12 cellular contexts compared by ENCODE assay signal in the genomic region with DNA sequence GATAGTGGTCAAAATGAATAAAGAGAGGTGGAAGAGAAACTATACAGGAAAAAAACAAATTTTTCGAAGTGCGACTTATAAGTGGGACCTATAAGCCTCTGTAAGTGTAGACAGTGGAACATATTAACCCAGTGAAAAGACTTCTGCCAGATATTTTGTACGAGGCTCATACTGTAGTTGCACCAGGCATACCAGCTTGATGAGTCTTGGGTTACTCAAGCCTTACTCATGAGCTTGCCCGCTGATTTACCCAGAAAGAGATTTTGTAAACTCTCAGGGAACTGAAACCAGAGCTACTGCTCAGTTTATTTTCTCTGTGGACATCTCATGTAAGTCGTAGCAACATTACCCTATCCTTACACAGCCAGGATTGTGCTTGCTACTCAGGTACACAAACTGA.
DNase-seq lines count a peak whose midpoint lies in the region.
"Had no signal": no experiment of that assay in that cellular context is flagged by ENCODE, and none has a peak within 500 bp of the region (broad histone marks: within the 10 kb centered on the region; RNA-seq: fewer than 3 reads in every experiment).

No MANE protein-coding gene starts in this region.

- no peak overlapping the region for H3K4ac ChIP-seq in mesenchymal stem cell (ENCODE audit: low read depth in 1 of 2, low read length in 2 of 2)

- H3K4me1 ChIP-seq in mesenchymal stem cell (ENCODE audit: control insufficient read depth, insufficient read depth, low read depth, low read length) = peaks cover 7% of the 10 kb centered on the region
- H3K4me1 ChIP-seq: tibial nerve had no signal

- no peaks in the 10 kb centered on the region for H3K4me1 Mint-ChIP-seq in activated CD4-positive, alpha-beta T cell treated with anti-CD3 and anti-CD28 coated beads, Interleukin-2, amount 10 ng/mL, durations not matched to agents 24 days and 14 days

- H3K4me2 ChIP-seq in mesenchymal stem cell (ENCODE audit: low read length, poor library complexity, severe bottlenecking) = no peak overlapping the region

- no peak overlapping the region for H3K4me3 ChIP-seq in mesenchymal stem cell (ENCODE audit: insufficient read depth in 1 of 2, low read depth in 1 of 2, low read length in 2 of 2)
- H3K4me3 ChIP-seq: dorsolateral prefrontal cortex, tibial nerve had no signal

- no peak overlapping the region for H3K27ac Mint-ChIP-seq in activated CD4-positive, alpha-beta T cell treated with anti-CD3 and anti-CD28 coated beads, Interleukin-2, amount 10 ng/mL, durations not matched to agents 24 days and 14 days

- H2AFZ ChIP-seq in mesenchymal stem cell (ENCODE audit: low read depth, low read length) = no peak overlapping the region

- no peak overlapping the region for H4K8ac ChIP-seq in mesenchymal stem cell (ENCODE audit: low read length)

- intact Hi-C loops in activated CD4-positive, alpha-beta T cell treated with anti-CD3 and anti-CD28 coated beads, Interleukin-2, amount 10 ng/mL, durations not matched to agents 24 days and 14 days (cut with micrococcal nuclease) = no loop called here

- no peak overlapping the region for H2BK5ac ChIP-seq in mesenchymal stem cell (ENCODE audit: low read depth, low read length, poor library complexity, severe bottlenecking)

- peaks cover 8% of the 10 kb centered on the region for H3K9me3 Mint-ChIP-seq in activated CD4-positive, alpha-beta T cell treated with anti-CD3 and anti-CD28 coated beads, Interleukin-2, amount 10 ng/mL, durations not matched to agents 24 days and 14 days

- 33% methylated on average over 4 of the region's 5 CpGs for WGBS in mesenchymal stem cell

- H3K23ac ChIP-seq in mesenchymal stem cell (ENCODE audit: low read length in 2 of 2) = no peak overlapping the region

- no peak overlapping the region for H2AK5ac ChIP-seq in mesenchymal stem cell (ENCODE audit: low read length, severe bottlenecking)

- no peak overlapping the region for H2BK15ac ChIP-seq in mesenchymal stem cell (ENCODE audit: low read depth, poor library complexity, severe bottlenecking)

- H3K27me3 Mint-ChIP-seq in activated CD4-positive, alpha-beta T cell treated with anti-CD3 and anti-CD28 coated beads, Interleukin-2, amount 10 ng/mL, durations not matched to agents 24 days and 14 days = no peaks in the 10 kb centered on the region

- no peaks in the 10 kb centered on the region for H3K27me3 ChIP-seq in mesenchymal stem cell (ENCODE audit: control insufficient read depth in 1 of 2, insufficient read depth in 1 of 2, low read length in 2 of 2)
- H3K27me3 ChIP-seq: dorsolateral prefrontal cortex, tibial nerve had no signal

- no peak overlapping the region for H2BK120ac ChIP-seq in mesenchymal stem cell (ENCODE audit: low read depth, low read length)

- H2BK12ac ChIP-seq in mesenchymal stem cell (ENCODE audit: low read length in 2 of 2) = no peak overlapping the region

- no peaks in the 10 kb centered on the region for H3K79me1 ChIP-seq in mesenchymal stem cell (replicated peaks; ENCODE audit: low read length, poor library complexity, severe bottlenecking)

- H3K27ac ChIP-seq in mesenchymal stem cell (ENCODE audit: low read length, poor library complexity, severe bottlenecking) = peak overlapping the region; percentile 40
- H3K27ac ChIP-seq: dorsolateral prefrontal cortex, tibial nerve had no signal

- H3K36me3 ChIP-seq in mesenchymal stem cell (ENCODE audit: control insufficient read depth in 1 of 2, insufficient read depth in 2 of 2, low read depth in 1 of 2, low read length in 2 of 2) = no peaks in the 10 kb centered on the region
- H3K36me3 ChIP-seq: tibial nerve had no signal

- H4K91ac ChIP-seq in mesenchymal stem cell (ENCODE audit: low read length) = no peak overlapping the region

- DNase-seq in Daoy (ENCODE audit: low read depth) (peak; percentile 90), NCI-H226 (peak; percentile 79), brain pericyte (ENCODE audit: low read depth, low spot score) (peak; percentile 73), mesenchymal stem cell (peak; percentile 94), activated T-cell treated with anti-CD3 and anti-CD28 coated beads for 4 hours (no peak), GM19238 (ENCODE audit: insufficient read length, low spot score) (no peak), NCI-H2029 (lab: John Stamatoyannopoulos, UW) (no peak)
- DNase-seq in activated CD4-positive, alpha-beta T cell treated with anti-CD3 and anti-CD28 coated beads, Interleukin-2, amount 10 ng/mL, durations not matched to agents 24 days and 14 days = no peak
- DNase-seq: DMS 273 treated with DMSO at 0.1 percent for 48 hours, dorsolateral prefrontal cortex, left cardiac atrium had no signal

- no peak overlapping the region for H3K4me3 Mint-ChIP-seq in activated CD4-positive, alpha-beta T cell treated with anti-CD3 and anti-CD28 coated beads, Interleukin-2, amount 10 ng/mL, durations not matched to agents 24 days and 14 days

- no peaks in the 10 kb centered on the region for H3K9me3 ChIP-seq in mesenchymal stem cell (ENCODE audit: control insufficient read depth, low read length)
- H3K9me3 ChIP-seq: tibial nerve had no signal

- H3K36me3 Mint-ChIP-seq in activated CD4-positive, alpha-beta T cell treated with anti-CD3 and anti-CD28 coated beads, Interleukin-2, amount 10 ng/mL, durations not matched to agents 24 days and 14 days (ENCODE audit: low read depth) = no peaks in the 10 kb centered on the region

- H3K9ac ChIP-seq in mesenchymal stem cell (ENCODE audit: low read length) = peak overlapping the region; percentile 75

- no peak overlapping the region for H3K14ac ChIP-seq in mesenchymal stem cell (ENCODE audit: low read length in 2 of 2)

- H3K18ac ChIP-seq in mesenchymal stem cell (ENCODE audit: low read depth in 1 of 2, low read length in 2 of 2) = no peak overlapping the region

Comparison
In these comparisons a context has a peak if more than half of its experiments do, and no peak if none do; other contexts are left out.
1. DNase-seq: peak in Daoy (single experiment), NCI-H226 (single experiment), brain pericyte (single experiment) and mesenchymal stem cell (single experiment); none in activated T-cell treated with anti-CD3 and anti-CD28 coated beads for 4 hours (single experiment), GM19238 (single experiment), activated CD4-positive, alpha-beta T cell treated with anti-CD3 and anti-CD28 coated beads, Interleukin-2, amount 10 ng/mL, durations not matched to agents 24 days and 14 days (single experiment) and NCI-H2029 (single experiment).